ENCODE assay signal across 8 cellular contexts in the genomic region with DNA sequence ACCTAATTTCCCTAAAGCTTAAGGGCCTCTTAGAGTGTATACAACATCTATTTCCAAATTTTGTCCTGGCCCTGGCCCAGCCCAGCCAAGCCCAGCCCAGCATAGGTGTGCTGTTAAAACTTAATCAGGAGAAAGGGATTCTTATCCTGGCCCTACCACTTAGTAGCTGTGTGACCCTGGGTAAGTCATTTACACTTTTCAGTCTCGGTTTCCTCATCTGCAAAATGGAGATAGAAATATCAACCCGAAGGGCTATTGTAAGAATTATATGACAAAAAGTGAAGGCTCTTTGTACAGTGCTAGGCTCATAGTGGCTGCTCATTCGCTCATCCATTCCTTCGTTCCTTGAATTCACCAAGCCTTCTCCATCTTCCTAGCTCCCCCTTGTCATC. TPM values are rescaled to one million over a fixed set of nuclear protein-coding genes. Genes with fewer than 3 reads are reported as not detected.
DNase-seq lines count a peak whose midpoint lies in the region; ATAC-seq and TF ChIP-seq lines count a peak whose summit lies in the region.

No MANE protein-coding gene starts in this region.

- H3K4me1 Mint-ChIP-seq in brain: peaks cover 70% of the 10 kb centered on the region

- H3K27ac ChIP-seq in heart left ventricle (peak overlapping the region in 11 of 12 donors; percentile 75 to 89 (median 83)), lung (ENCODE audit: low read depth in 1 of 2, low read length in 1 of 2) (peak overlapping the region; percentile 92 to 98), urinary bladder (ENCODE audit: low read depth) (peak overlapping the region; percentile 68)

- peak overlapping the region; percentile 92 to 98 (median 97) for H3K27ac Mint-ChIP-seq in brain

- H3K36me3 ChIP-seq in heart left ventricle: peaks cover 0 to 40% (median 23%) of the 10 kb centered on the region in 9 donors
- H3K36me3 ChIP-seq in lung (ENCODE audit: control insufficient read depth in 2 of 2, insufficient read depth in 2 of 2, low read length in 2 of 2): peaks cover 2 to 8% of the 10 kb centered on the region in 2 donors
- no peaks in the 10 kb centered on the region for H3K36me3 ChIP-seq in urinary bladder (ENCODE audit: insufficient read depth)

- H3K4me3 Mint-ChIP-seq in brain: peak overlapping the region; percentile 93 to 99 (median 98)

- H3K36me3 Mint-ChIP-seq in brain: peaks cover 5% of the 10 kb centered on the region

- ATAC-seq in heart left ventricle (no peak), left cardiac atrium (no peak), lung (ENCODE audit: insufficient read depth, low FRiP score) (no peak)

- peaks cover 7% of the 10 kb centered on the region for H3K27me3 Mint-ChIP-seq in brain

- H3K27me3 ChIP-seq in heart left ventricle: no peaks in the 10 kb centered on the region
- no peaks in the 10 kb centered on the region for H3K27me3 ChIP-seq in lung (ENCODE audit: control insufficient read depth, insufficient read depth)

- intact Hi-C loops in heart left ventricle (cut with DNase I) (loop anchor here in 1 of 10 donors (10.0 kb wide), 1 partner anchor 525 kb away; no protein-coding TSS in a partner anchor), left cardiac atrium (cut with DNase I) (no loop called here)

- H3K9me3 ChIP-seq in heart left ventricle (no peaks in the 10 kb centered on the region), lung (ENCODE audit: control insufficient read depth in 2 of 2, insufficient read depth in 1 of 2, low read length in 1 of 2) (no peaks in the 10 kb centered on the region)

- TF ChIP-seq POLR2A in heart left ventricle (IDR thresholded peaks at IDR 0.05): no peak

- H3K4me3 ChIP-seq in heart left ventricle: peak overlapping the region; percentile 53 to 98 (median 84)
- peak overlapping the region; percentile 39 for H3K4me3 ChIP-seq in lung
- H3K4me3 ChIP-seq in urinary bladder (ENCODE audit: low read depth, low read length): peak overlapping the region; percentile 81

- WGBS in heart left ventricle, 4 donors: 20 to 29% (median 27%) methylated on average over 4 of the region's 4 CpGs
- WGBS in lung, 2 donors: 13 to 20% methylated on average over 4 of the region's 4 CpGs
- 18% methylated on average over 4 of the region's 4 CpGs for WGBS in urinary bladder

- no peak for DNase-seq in heart left ventricle
- no peak for DNase-seq in left cardiac atrium
- DNase-seq in lung (ENCODE audit: low spot score): peak; percentile 48
- no peak for DNase-seq in HK-2 (ENCODE audit: unreplicated experiment)
- DNase-seq in DMS53 treated with DMSO at 0.1 percent for 48 hours (lab: John Stamatoyannopoulos, UW; ENCODE audit: unreplicated experiment): no peak
- DNase-seq in DMS79 treated with DMSO at 0.1 percent for 48 hours (lab: John Stamatoyannopoulos, UW): no peak

- H3K4me1 ChIP-seq in heart left ventricle: peaks cover 0 to 31% (median 14%) of the 10 kb centered on the region in 12 donors
- peaks cover 0 to 8% of the 10 kb centered on the region in 2 donors for H3K4me1 ChIP-seq in lung (ENCODE audit: control insufficient read depth in 2 of 2, insufficient read depth in 2 of 2, low read length in 2 of 2)
- peaks cover 1% of the 10 kb centered on the region for H3K4me1 ChIP-seq in urinary bladder (ENCODE audit: insufficient read depth)

- peaks cover 0 to 8% (median 4%) of the 10 kb centered on the region in 5 experiments for H3K9me3 Mint-ChIP-seq in brain

- TF ChIP-seq CTCF in heart left ventricle (IDR thresholded peaks at IDR 0.05) (no peak), brain (conservative IDR thresholded peaks at IDR 0.05) (no peak), lung (IDR thresholded peaks at IDR 0.05; ENCODE audit: control extremely low read depth, extremely low read depth) (no peak)

RNA-seq across cellular contexts. Expression of a gene that starts 0.4 kb away (rescaled TPM):
- total RNA-seq in heart left ventricle (1 to 10 TPM; 5.7 to 9.2 (median 7.4) TPM), left cardiac atrium (1 to 10 TPM; 8.8 to 9.0 TPM), lung (10 to 100 TPM; 13.6 to 41.1 TPM), urinary bladder (6.7 TPM)
- polyA plus RNA-seq in heart left ventricle (10 to 100 TPM; 10.2 to 15.1 TPM), brain (ENCODE audit: insufficient read depth, low read depth, low replicate concordance) (39.2 TPM), lung (10 to 100 TPM; 39.3 to 67.2 TPM), urinary bladder (14.4 TPM)

RNA-seq across cellular contexts. Expression of a gene that starts 0.8 kb away (rescaled TPM):
- total RNA-seq in heart left ventricle (10 to 100 TPM; 13.8 to 24.6 (median 18.2) TPM), left cardiac atrium (10 to 100 TPM; 18.1 to 21.1 TPM), lung (10 to 100 TPM; 45.3 to 58.6 TPM), urinary bladder (46.4 TPM)
- polyA plus RNA-seq in heart left ventricle (10 to 100 TPM in 1 of 2 donors, 1 to 10 TPM in 1; 6.2 to 12.7 TPM), brain (ENCODE audit: insufficient read depth, low read depth, low replicate concordance) (34.1 TPM), lung (10 to 100 TPM; 10.3 to 12.2 TPM), urinary bladder (16.1 TPM)
